ENCODE assay signal across 9 cellular contexts in the genomic region with DNA sequence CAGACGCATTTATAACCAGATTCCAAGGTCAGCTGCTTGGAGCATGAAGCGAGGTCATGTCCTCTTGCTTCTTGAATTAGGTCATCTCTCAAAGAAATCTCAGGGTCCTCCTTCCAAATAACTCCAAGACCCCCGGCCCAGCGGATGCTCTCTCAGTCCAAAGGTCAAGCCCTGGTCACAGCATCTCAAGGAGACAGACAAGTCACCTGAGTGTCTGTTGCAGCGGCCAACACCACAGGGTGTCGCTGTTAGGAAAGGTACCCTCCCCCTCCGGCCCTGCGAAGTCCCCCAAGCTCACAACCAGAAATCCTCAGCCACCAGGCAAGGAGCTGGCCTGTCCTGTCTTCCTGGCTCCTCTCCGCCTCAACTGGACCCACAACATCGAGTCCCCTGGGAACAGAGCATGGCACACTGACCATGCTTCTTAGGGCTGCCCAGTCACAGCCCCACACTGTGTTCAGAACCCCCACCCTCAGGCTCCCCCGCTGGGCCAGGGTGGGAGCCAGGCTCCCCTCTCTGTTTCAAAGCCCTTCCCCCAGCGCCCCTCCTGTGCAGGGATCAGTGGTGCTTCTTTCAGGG.
DNase-seq lines count a peak whose midpoint lies in the region; ATAC-seq and TF ChIP-seq lines count a peak whose summit lies in the region.
"Had no signal": no experiment of that assay in that cellular context is flagged by ENCODE, and none has a peak within 500 bp of the region (broad histone marks: within the 10 kb centered on the region; RNA-seq: fewer than 3 reads in every experiment).

No MANE protein-coding gene starts in this region.

- H3K4me1 Mint-ChIP-seq in nephron: no peaks in the 10 kb centered on the region
- H3K4me1 Mint-ChIP-seq: activated naive CD4-positive, alpha-beta T cell treated with anti-CD3 and anti-CD28 coated beads, Interleukin-2, amount 10 ng/mL, durations not matched to agents 7 days and 5 days had no signal

- RAD21 ChIA-PET in HCT116 (lab: Charles Lee; ENCODE audit: low non-redundant PET in 1 of 2, low total read pairs in 2 of 2, uncharacterized antibody in 2 of 2, unreplicated experiment in 2 of 2): interaction anchor here in 1 of 2 experiments (1.2 kb wide), 1 partner anchor 445 kb away, joined by 4 read pairs; no protein-coding TSS in a partner anchor

- peak overlapping the region; percentile 80 for H2AFZ ChIP-seq in HCT116 (ENCODE audit: low read depth, low read length, poor library complexity, severe bottlenecking)

- H3K4me3 ChIP-seq in HCT116 (replicated peaks in 1 of 2; ENCODE audit: low read depth in 1 of 2, low read length in 2 of 2): no peak overlapping the region
- H3K4me3 ChIP-seq in colonic mucosa: no peak overlapping the region

- H3K79me2 ChIP-seq in HCT116 (ENCODE audit: insufficient read depth, low read length): no peaks in the 10 kb centered on the region

- H3K27ac Mint-ChIP-seq in nephron: peak overlapping the region in 2 of 3 experiments; percentile 4 to 69
- H3K27ac Mint-ChIP-seq: activated naive CD4-positive, alpha-beta T cell treated with anti-CD3 and anti-CD28 coated beads, Interleukin-2, amount 10 ng/mL, durations not matched to agents 7 days and 5 days had no signal

- H3K4me1 ChIP-seq in HCT116 (ENCODE audit: control insufficient read depth in 1 of 2, insufficient read depth in 2 of 2, low read length in 2 of 2): peaks cover 10 to 30% of the 10 kb centered on the region in 2 experiments; a peak in 3 of 4 replicates
- peaks cover 16% of the 10 kb centered on the region for H3K4me1 ChIP-seq in colonic mucosa

- no peak overlapping the region; the same call in 1 of the 2 replicates for H3K4me2 ChIP-seq in HCT116 (ENCODE audit: low read length)

- H3K9me2 ChIP-seq in HCT116 (ENCODE audit: insufficient read depth): no peaks in the 10 kb centered on the region

- POLR2A ChIA-PET in HCT116 (lab: Charles Lee): no interaction called here

- H4K20me1 ChIP-seq in HCT116 (ENCODE audit: insufficient read depth): no peaks in the 10 kb centered on the region

- DNase-seq in Daoy (ENCODE audit: low read depth) (peak; percentile 40), HCT116 (ENCODE audit: low read depth, low spot score) (no peak), colonic mucosa (peak; percentile 42)
- DNase-seq: activated naive CD4-positive, alpha-beta T cell treated with anti-CD3 and anti-CD28 coated beads, Interleukin-2, amount 10 ng/mL, durations not matched to agents 7 days and 5 days; effector CD8-positive, alpha-beta T cell had no signal

- BruUV-seq in HCT116 (replicated peaks; lab: Mats Ljungman, UMichigan): no TSS peak

- TF ChIP-seq CTCF in HCT116 (IDR thresholded peaks at IDR 0.05 in 2 of 3, conservative IDR thresholded peaks at IDR 0.05 in 1 of 3; ENCODE audit: borderline replicate concordance in 1 of 3, insufficient read depth in 1 of 3, low read depth in 2 of 3, low read length in 2 of 3) (peak in 2 of 3 experiments; percentile 72 to 79; a peak in 4 of 6 replicates), colonic mucosa (IDR thresholded peaks at IDR 0.05) (no peak), nephron (IDR thresholded peaks at IDR 0.05; ENCODE audit: unreplicated experiment in 3 of 3) (peak; percentile 28 to 49 (median 38))

- H3K27me3 ChIP-seq in HCT116 (ENCODE audit: insufficient read depth, low read length) (no peaks in the 10 kb centered on the region), colonic mucosa (no peaks in the 10 kb centered on the region)

- no peaks in the 10 kb centered on the region for H3K36me3 Mint-ChIP-seq in nephron (ENCODE audit: low read depth)
- H3K36me3 Mint-ChIP-seq: activated naive CD4-positive, alpha-beta T cell treated with anti-CD3 and anti-CD28 coated beads, Interleukin-2, amount 10 ng/mL, durations not matched to agents 7 days and 5 days had no signal

- H3K27me3 Mint-ChIP-seq in nephron (ENCODE audit: low read depth): peaks cover 7% of the 10 kb centered on the region

- H3K27ac ChIP-seq in HCT116 (ENCODE audit: low read depth, low read length): no peak overlapping the region
- no peak overlapping the region for H3K27ac ChIP-seq in colonic mucosa

- CTCF ChIA-PET in HCT116 (lab: Charles Lee): interaction anchor here (1.0 to 2.0 kb wide), 3 partner anchors 27 to 265 kb away, joined by 3 to 5 read pairs (median 3); no protein-coding TSS in a partner anchor

- intact Hi-C loops in HCT116 (cut with micrococcal nuclease): loop anchor here (1.0 to 10.0 kb wide), 4 partner anchors 265 to 1934 kb away; no protein-coding TSS in a partner anchor
- intact Hi-C loops in colonic mucosa (cut with DNase I): no loop called here

- TF ChIP-seq POLR2A in HCT116 (IDR thresholded peaks at IDR 0.05; ENCODE audit: borderline replicate concordance, extremely low read depth, insufficient read depth, insufficient read length): no peak

- H3K9me3 ChIP-seq in HCT116 (ENCODE audit: control insufficient read depth in 1 of 2, insufficient read depth in 1 of 2, low read depth in 1 of 2, low read length in 2 of 2) (no peaks in the 10 kb centered on the region), colonic mucosa (no peaks in the 10 kb centered on the region)

- peak; percentile 26 for ATAC-seq in HCT116
- no peak for ATAC-seq in GM18520 (IDR thresholded peaks at IDR 0.05; ENCODE audit: unreplicated experiment)
- no peak for ATAC-seq in HG02571 (IDR thresholded peaks at IDR 0.05; ENCODE audit: unreplicated experiment)
- ATAC-seq in HG03457 (IDR thresholded peaks at IDR 0.05; ENCODE audit: unreplicated experiment): no peak

- H3K36me3 ChIP-seq in HCT116 (ENCODE audit: control insufficient read depth in 1 of 2, insufficient read depth in 2 of 2, low read length in 2 of 2) (no peaks in the 10 kb centered on the region), colonic mucosa (no peaks in the 10 kb centered on the region)

- peaks cover under 1% of the 10 kb centered on the region for H3K9me3 Mint-ChIP-seq in nephron

- H3K4me3 Mint-ChIP-seq in nephron: no peak overlapping the region
- H3K4me3 Mint-ChIP-seq: activated naive CD4-positive, alpha-beta T cell treated with anti-CD3 and anti-CD28 coated beads, Interleukin-2, amount 10 ng/mL, durations not matched to agents 7 days and 5 days had no signal

- no peak for TF ChIP-seq RAD21 in HCT116 (IDR thresholded peaks at IDR 0.05; ENCODE audit: low read depth)

- H3K9ac ChIP-seq in HCT116 (ENCODE audit: low read length) (no peak overlapping the region), colonic mucosa (ENCODE audit: low read depth in 2 of 2, low read length in 2 of 2) (peak overlapping the region in 1 of 2 donors; percentile 59)

TF ChIP-seq in HCT116, 20 proteins besides CTCF, POLR2A, EP300 and RAD21:
- TF ChIP-seq POLR2AphosphoS5 (IDR thresholded peaks at IDR 0.05; ENCODE audit: low read depth, low read length): no peak
- no peak for TF ChIP-seq CBX3 (IDR thresholded peaks at IDR 0.05; ENCODE audit: low read depth)
- no peak for TF ChIP-seq EZH2 (IDR thresholded peaks at IDR 0.05)
- TF ChIP-seq FOSL1 (IDR thresholded peaks at IDR 0.05; ENCODE audit: low read depth): no peak
- TF ChIP-seq, protein P1, sequence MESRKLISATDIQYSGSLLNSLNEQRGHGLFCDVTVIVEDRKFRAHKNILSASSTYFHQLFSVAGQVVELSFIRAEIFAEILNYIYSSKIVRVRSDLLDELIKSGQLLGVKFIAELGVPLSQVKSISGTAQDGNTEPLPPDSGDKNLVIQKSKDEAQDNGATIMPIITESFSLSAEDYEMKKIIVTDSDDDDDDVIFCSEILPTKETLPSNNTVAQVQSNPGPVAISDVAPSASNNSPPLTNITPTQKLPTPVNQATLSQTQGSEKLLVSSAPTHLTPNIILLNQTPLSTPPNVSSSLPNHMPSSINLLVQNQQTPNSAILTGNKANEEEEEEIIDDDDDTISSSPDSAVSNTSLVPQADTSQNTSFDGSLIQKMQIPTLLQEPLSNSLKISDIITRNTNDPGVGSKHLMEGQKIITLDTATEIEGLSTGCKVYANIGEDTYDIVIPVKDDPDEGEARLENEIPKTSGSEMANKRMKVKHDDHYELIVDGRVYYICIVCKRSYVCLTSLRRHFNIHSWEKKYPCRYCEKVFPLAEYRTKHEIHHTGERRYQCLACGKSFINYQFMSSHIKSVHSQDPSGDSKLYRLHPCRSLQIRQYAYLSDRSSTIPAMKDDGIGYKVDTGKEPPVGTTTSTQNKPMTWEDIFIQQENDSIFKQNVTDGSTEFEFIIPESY (IDR thresholded peaks at IDR 0.05; ENCODE audit: extremely low read depth, insufficient replicate concordance, low read length): no peak
- no peak for TF ChIP-seq ZNF274 (IDR thresholded peaks at IDR 0.05; ENCODE audit: low read depth, low read length)
- no peak for TF ChIP-seq JUND (IDR thresholded peaks at IDR 0.05)
- no peak for TF ChIP-seq ZFX (IDR thresholded peaks at IDR 0.05)
- no peak for TF ChIP-seq SP1 (IDR thresholded peaks at IDR 0.05; ENCODE audit: low read depth)
- no peak for TF ChIP-seq SRF (IDR thresholded peaks at IDR 0.05; ENCODE audit: low read depth)
- TF ChIP-seq EGR1 (IDR thresholded peaks at IDR 0.05; ENCODE audit: low read depth): no peak
